Comparison of ENCODE assay signal across 17 cellular contexts in genomic region chr6:166758136-166758704, GRCh38.
DNase-seq lines count a peak whose midpoint lies in the region; ATAC-seq and TF ChIP-seq lines count a peak whose summit lies in the region.
"Had no signal": no experiment of that assay in that cellular context is flagged by ENCODE, and none has a peak within 500 bp of the region (broad histone marks: within the 10 kb centered on the region; RNA-seq: fewer than 3 reads in every experiment).

No MANE protein-coding gene starts in this region.

- H3K27ac Mint-ChIP-seq in CD8-positive, alpha-beta T cell, result peak overlapping the region; percentile 52
- H3K27ac Mint-ChIP-seq: activated CD8-positive, alpha-beta memory T cell treated with anti-CD3 and anti-CD28 coated beads, Interleukin-2, amount 10 ng/mL, durations not matched to agents 7 days and 5 days; dendritic cell treated with granulocyte-macrophage colony-stimulating factor and Interleukin-4, amounts not matched to agents 40 ng/mL and 50 ng/mL, for 4 days had no signal

- H3K4me3 ChIP-seq in CD8-positive, alpha-beta T cell (ENCODE audit: low read depth, low read length), result no peak overlapping the region
- H3K4me3 ChIP-seq in Karpas-422 (ENCODE audit: low read length) (no peak overlapping the region), epithelial cell of esophagus (ENCODE audit: low read length) (peak overlapping the region; percentile 28), neuronal stem cell (ENCODE audit: low read length in 2 of 2) (no peak overlapping the region), gastrocnemius medialis (no peak overlapping the region)
- H3K4me3 ChIP-seq: spleen, testis had no signal

- H3K4me2 ChIP-seq in Karpas-422 (ENCODE audit: low read depth, low read length, poor library complexity, severe bottlenecking), result peak overlapping the region; percentile 45
- H3K4me2 ChIP-seq in neuronal stem cell (ENCODE audit: insufficient read depth, low read length, poor library complexity, severe bottlenecking), result no peak overlapping the region

- peak overlapping the region; percentile 71 for H3K23ac ChIP-seq in neuronal stem cell (ENCODE audit: low read depth, low read length, poor library complexity)

- H2BK12ac ChIP-seq in neuronal stem cell (ENCODE audit: low read length), result peak overlapping the region; percentile 46

- TF ChIP-seq POLR2A in gastrocnemius medialis (IDR thresholded peaks at IDR 0.05), result no peak

- peaks cover 16% of the 10 kb centered on the region for H3K27me3 Mint-ChIP-seq in CD8-positive, alpha-beta T cell (ENCODE audit: low read depth)

- H3K9me3 ChIP-seq in CD8-positive, alpha-beta T cell (ENCODE audit: low read length), result no peaks in the 10 kb centered on the region
- no peaks in the 10 kb centered on the region for H3K9me3 ChIP-seq in Karpas-422 (ENCODE audit: low read length)
- peaks cover 0 to 2% of the 10 kb centered on the region in 2 donors for H3K9me3 ChIP-seq in neuronal stem cell (replicated peaks in 1 of 2; ENCODE audit: control insufficient read depth in 2 of 2, insufficient read depth in 1 of 2, low read depth in 1 of 2, low read length in 2 of 2)
- no peaks in the 10 kb centered on the region for H3K9me3 ChIP-seq in gastrocnemius medialis
- H3K9me3 ChIP-seq: spleen, testis had no signal

- no peaks in the 10 kb centered on the region for H3K9me3 Mint-ChIP-seq in CD8-positive, alpha-beta T cell
- H3K9me3 Mint-ChIP-seq: dendritic cell treated with granulocyte-macrophage colony-stimulating factor and Interleukin-4, amounts not matched to agents 40 ng/mL and 50 ng/mL, for 4 days; nephron progenitor cell had no signal

- peaks cover 25% of the 10 kb centered on the region for H3K4me1 Mint-ChIP-seq in CD8-positive, alpha-beta T cell (ENCODE audit: low read depth)

- no peak overlapping the region for H3K4ac ChIP-seq in neuronal stem cell (ENCODE audit: low read length)

- peaks cover 20% of the 10 kb centered on the region for H3K4me1 ChIP-seq in CD8-positive, alpha-beta T cell (ENCODE audit: insufficient read depth, low read length)
- H3K4me1 ChIP-seq in Karpas-422 (ENCODE audit: low read length) (peaks cover 50% of the 10 kb centered on the region), neuronal stem cell (ENCODE audit: control insufficient read depth in 2 of 2, insufficient read depth in 1 of 2, low read depth in 1 of 2, low read length in 2 of 2) (peaks cover 20 to 25% of the 10 kb centered on the region in 2 donors), gastrocnemius medialis (no peaks in the 10 kb centered on the region)

- H3K9me2 ChIP-seq in Karpas-422 (replicated peaks; ENCODE audit: insufficient read depth, low read length), result no peaks in the 10 kb centered on the region

- CTCF ChIA-PET in CD8-positive, alpha-beta T cell (lab: Charles Lee), result interaction anchor here (1.2 to 9.5 kb wide), 4 partner anchors 17 to 231 kb away, joined by 3 to 71 read pairs (median 11); no protein-coding TSS in a partner anchor

- ATAC-seq in CD8-positive, alpha-beta T cell, result no peak
- ATAC-seq in gastrocnemius medialis (no peak), HG03469 (IDR thresholded peaks at IDR 0.05; ENCODE audit: unreplicated experiment) (no peak), GM21360 (IDR thresholded peaks at IDR 0.05; ENCODE audit: unreplicated experiment) (no peak)
- ATAC-seq: activated CD8-positive, alpha-beta memory T cell treated with anti-CD3 and anti-CD28 coated beads, Interleukin-2, amount 10 ng/mL, durations not matched to agents 7 days and 5 days had no signal

- no peaks in the 10 kb centered on the region for H3K27me3 ChIP-seq in CD8-positive, alpha-beta T cell (ENCODE audit: insufficient read depth, low read length)
- H3K27me3 ChIP-seq in Karpas-422 (ENCODE audit: low read length) (no peaks in the 10 kb centered on the region), neuronal stem cell (ENCODE audit: control insufficient read depth in 3 of 3, insufficient read depth in 3 of 3, low read depth in 1 of 3, low read length in 3 of 3) (no peaks in the 10 kb centered on the region), gastrocnemius medialis (peaks cover 13 to 15% (median 14%) of the 10 kb centered on the region in 3 donors)
- H3K27me3 ChIP-seq: testis had no signal

- H3K79me2 ChIP-seq in Karpas-422 (ENCODE audit: low read length), result no peaks in the 10 kb centered on the region

- intact Hi-C loops in CD8-positive, alpha-beta T cell (cut with DNase I, micrococcal nuclease), result no loop called here
- intact Hi-C loops in gastrocnemius medialis (cut with DNase I; ENCODE audit: low total_unique reads), result no loop called here

- H2AFZ ChIP-seq in Karpas-422 (ENCODE audit: low read length) (0 out of 2 replicates have a peak overlapping the region, but pooled peaks have one; percentile 45), neuronal stem cell (ENCODE audit: low read length) (peak overlapping the region; percentile 75)

- H3K27ac ChIP-seq in CD8-positive, alpha-beta T cell (ENCODE audit: low read depth, low read length), result no peak overlapping the region
- H3K27ac ChIP-seq in Karpas-422 (ENCODE audit: low read length), result no peak overlapping the region
- no peak overlapping the region for H3K27ac ChIP-seq in neuronal stem cell (replicated peaks; ENCODE audit: low read length)
- no peak overlapping the region for H3K27ac ChIP-seq in gastrocnemius medialis
- H3K27ac ChIP-seq: spleen, testis had no signal

- H3K14ac ChIP-seq in neuronal stem cell (ENCODE audit: low read length), result peak overlapping the region; percentile 63

- no peaks in the 10 kb centered on the region for H4K20me1 ChIP-seq in Karpas-422 (ENCODE audit: insufficient read depth, low read depth, low read length)

- no peak for TF ChIP-seq CTCF in CD8-positive, alpha-beta T cell (IDR thresholded peaks at IDR 0.05)
- no peak for TF ChIP-seq CTCF in epithelial cell of esophagus (IDR thresholded peaks at IDR 0.05; ENCODE audit: insufficient read depth, low read depth, low read length, missing control alignments)
- TF ChIP-seq CTCF in gastrocnemius medialis (IDR thresholded peaks at IDR 0.05 in 4 of 5, conservative IDR thresholded peaks at IDR 0.05 in 1 of 5), result no peak

- no peak overlapping the region for H3K9ac ChIP-seq in Karpas-422 (ENCODE audit: low read length)
- H3K9ac ChIP-seq in neuronal stem cell (ENCODE audit: low read depth, low read length, poor library complexity), result peak overlapping the region; percentile 66

- no peak overlapping the region for H4K91ac ChIP-seq in neuronal stem cell (ENCODE audit: low read depth, low read length, poor library complexity)

- H3K4me3 Mint-ChIP-seq in CD8-positive, alpha-beta T cell, result peak overlapping the region; percentile 36
- H3K4me3 Mint-ChIP-seq: activated CD8-positive, alpha-beta memory T cell treated with anti-CD3 and anti-CD28 coated beads, Interleukin-2, amount 10 ng/mL, durations not matched to agents 7 days and 5 days; dendritic cell treated with granulocyte-macrophage colony-stimulating factor and Interleukin-4, amounts not matched to agents 40 ng/mL and 50 ng/mL, for 4 days had no signal

- no peaks in the 10 kb centered on the region for H3K36me3 ChIP-seq in CD8-positive, alpha-beta T cell (ENCODE audit: insufficient read depth, low read length)
- H3K36me3 ChIP-seq in Karpas-422 (ENCODE audit: insufficient read depth, low read length) (no peaks in the 10 kb centered on the region), neuronal stem cell (replicated peaks in 1 of 2; ENCODE audit: control insufficient read depth in 2 of 2, insufficient read depth in 2 of 2, low read length in 2 of 2) (no peaks in the 10 kb centered on the region), gastrocnemius medialis (no peaks in the 10 kb centered on the region)
- H3K36me3 ChIP-seq: spleen had no signal

- in situ Hi-C loops in gastrocnemius medialis (cut with MboI; ENCODE audit: low sequenced_read_pairs in 4 of 4), result no loop called here

- no peak overlapping the region for H2BK15ac ChIP-seq in neuronal stem cell (ENCODE audit: low read length)

- H3K79me1 ChIP-seq in neuronal stem cell (ENCODE audit: low read depth, low read length), result no peaks in the 10 kb centered on the region

- no peak overlapping the region for H2BK120ac ChIP-seq in neuronal stem cell (ENCODE audit: low read depth, low read length)

- POLR2A ChIA-PET in CD8-positive, alpha-beta T cell (lab: Charles Lee), result interaction anchor here (1.7 kb wide), 1 partner anchor 11 kb away, joined by 4 read pairs; no protein-coding TSS in a partner anchor

- H3K36me3 Mint-ChIP-seq in CD8-positive, alpha-beta T cell, result no peaks in the 10 kb centered on the region
- H3K36me3 Mint-ChIP-seq: activated CD8-positive, alpha-beta memory T cell treated with anti-CD3 and anti-CD28 coated beads, Interleukin-2, amount 10 ng/mL, durations not matched to agents 7 days and 5 days had no signal

- H2AK5ac ChIP-seq in neuronal stem cell (ENCODE audit: low read depth, low read length), result peak overlapping the region; percentile 41

- H4K8ac ChIP-seq in neuronal stem cell (ENCODE audit: low read depth, low read length), result peak overlapping the region; percentile 23

- H3K18ac ChIP-seq in neuronal stem cell (ENCODE audit: low read length), result peak overlapping the region; percentile 89

- DNase-seq in CD8-positive, alpha-beta T cell, result no peak
- DNase-seq in Karpas-422 (no peak), epithelial cell of esophagus (ENCODE audit: low read depth) (no peak), neuronal stem cell (ENCODE audit: low spot score) (no peak), gastrocnemius medialis (no peak), GM19240 (ENCODE audit: insufficient read length, low spot score) (no peak)
- DNase-seq: activated CD8-positive, alpha-beta memory T cell treated with anti-CD3 and anti-CD28 coated beads, Interleukin-2, amount 10 ng/mL, durations not matched to agents 7 days and 5 days; left cardiac atrium; NCI-H1436; NCI-H774; Right ventricle myocardium superior; spleen; testis had no signal

- no peak overlapping the region for H2BK5ac ChIP-seq in neuronal stem cell (ENCODE audit: low read length)

- no CpG with 5 or more reads among the region's 15 CpGs for WGBS in neuronal stem cell (ENCODE audit: extremely low coverage in 2 of 2, insufficient read length in 2 of 2, insufficient replicate concordance in 1 of 2), 2 donors
